ENCODE assay signal across 1 cellular context in genomic region chr6:35731736-35732532, GRCh38.
A peak's percentile ranks its signal among the peaks of the same experiment; 100 is the strongest.
TF ChIP-seq lines count a peak whose summit lies in the region.

No MANE protein-coding gene starts in this region.

TF ChIP-seq in HepG2, 621 proteins besides CTCF, POLR2A, EP300 and RAD21 (continued from another document and continues in another):
- TF ChIP-seq ZNF12 (CRISPR knock-in tag; IDR thresholded peaks at IDR 0.05) (0 out of 2 replicates have a peak, but pooled peaks have one; percentile 57), ZNF503 (CRISPR knock-in tag; IDR thresholded peaks at IDR 0.05) (0 out of 2 replicates have a peak, but pooled peaks have one; percentile 20), ZNF605 (CRISPR knock-in tag; IDR thresholded peaks at IDR 0.05) (no peak), AKNA (CRISPR knock-in tag; IDR thresholded peaks at IDR 0.05; ENCODE audit: borderline replicate concordance) (no peak), KDM2A (CRISPR knock-in tag; IDR thresholded peaks at IDR 0.05; ENCODE audit: borderline replicate concordance, low read depth) (peak; percentile 91), ZNF292 (CRISPR knock-in tag; IDR thresholded peaks at IDR 0.05; ENCODE audit: borderline replicate concordance, low read depth) (peak; percentile 91), CSRNP1 (CRISPR knock-in tag; IDR thresholded peaks at IDR 0.05) (peak; percentile 49; the same call in 1 of the 2 replicates), ATRX (CRISPR knock-in tag; IDR thresholded peaks at IDR 0.05; ENCODE audit: borderline replicate concordance) (no peak), RNF219 (CRISPR knock-in tag; IDR thresholded peaks at IDR 0.05) (0 out of 2 replicates have a peak, but pooled peaks have one; percentile 49), ZNF331 (CRISPR knock-in tag; IDR thresholded peaks at IDR 0.05) (0 out of 2 replicates have a peak, but pooled peaks have one; percentile 11), ARNT (IDR thresholded peaks at IDR 0.05) (no peak), TBL1XR1 (IDR thresholded peaks at IDR 0.05; ENCODE audit: borderline replicate concordance, low read length, partially characterized antibody) (no peak), HNF1A (IDR thresholded peaks at IDR 0.05; ENCODE audit: low read depth) (no peak; the same call in 1 of the 2 replicates), HNF1A (CRISPR knock-in tag; IDR thresholded peaks at IDR 0.05; ENCODE audit: borderline replicate concordance) (peak; percentile 75), MIER2 (CRISPR knock-in tag; IDR thresholded peaks at IDR 0.05) (peak; percentile 2; the same call in 1 of the 2 replicates), KAT7 (CRISPR knock-in tag; IDR thresholded peaks at IDR 0.05; ENCODE audit: borderline replicate concordance) (0 out of 2 replicates have a peak, but pooled peaks have one; percentile 29), MAFF (IDR thresholded peaks at IDR 0.05; ENCODE audit: low read depth, low read length) (no peak), BRCA1 (CRISPR knock-in tag; IDR thresholded peaks at IDR 0.05) (no peak), ZBTB43 (CRISPR knock-in tag; conservative IDR thresholded peaks at IDR 0.05) (peak; percentile 41), CHCHD3 (CRISPR knock-in tag; IDR thresholded peaks at IDR 0.05) (no peak), ZNF879 (CRISPR knock-in tag; IDR thresholded peaks at IDR 0.05) (no peak), ZBTB10 (CRISPR knock-in tag; IDR thresholded peaks at IDR 0.05; ENCODE audit: borderline replicate concordance) (peak; percentile 94), ZNF230 (CRISPR knock-in tag; IDR thresholded peaks at IDR 0.05) (no peak; the same call in 1 of the 2 replicates), MXI1 (IDR thresholded peaks at IDR 0.05; ENCODE audit: borderline replicate concordance, low read depth, low read length) (peak; percentile 85), ETS1 (CRISPR knock-in tag; IDR thresholded peaks at IDR 0.05) (no peak), KMT2A (CRISPR knock-in tag; IDR thresholded peaks at IDR 0.05) (peak; percentile 32)
- TF ChIP-seq, protein P1, sequence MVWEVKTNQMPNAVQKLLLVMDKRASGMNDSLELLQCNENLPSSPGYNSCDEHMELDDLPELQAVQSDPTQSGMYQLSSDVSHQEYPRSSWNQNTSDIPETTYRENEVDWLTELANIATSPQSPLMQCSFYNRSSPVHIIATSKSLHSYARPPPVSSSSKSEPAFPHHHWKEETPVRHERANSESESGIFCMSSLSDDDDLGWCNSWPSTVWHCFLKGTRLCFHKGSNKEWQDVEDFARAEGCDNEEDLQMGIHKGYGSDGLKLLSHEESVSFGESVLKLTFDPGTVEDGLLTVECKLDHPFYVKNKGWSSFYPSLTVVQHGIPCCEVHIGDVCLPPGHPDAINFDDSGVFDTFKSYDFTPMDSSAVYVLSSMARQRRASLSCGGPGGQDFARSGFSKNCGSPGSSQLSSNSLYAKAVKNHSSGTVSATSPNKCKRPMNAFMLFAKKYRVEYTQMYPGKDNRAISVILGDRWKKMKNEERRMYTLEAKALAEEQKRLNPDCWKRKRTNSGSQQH (CRISPR knock-in tag; IDR thresholded peaks at IDR 0.05; ENCODE audit: low read depth), result no peak
- TF ChIP-seq, protein P2, sequence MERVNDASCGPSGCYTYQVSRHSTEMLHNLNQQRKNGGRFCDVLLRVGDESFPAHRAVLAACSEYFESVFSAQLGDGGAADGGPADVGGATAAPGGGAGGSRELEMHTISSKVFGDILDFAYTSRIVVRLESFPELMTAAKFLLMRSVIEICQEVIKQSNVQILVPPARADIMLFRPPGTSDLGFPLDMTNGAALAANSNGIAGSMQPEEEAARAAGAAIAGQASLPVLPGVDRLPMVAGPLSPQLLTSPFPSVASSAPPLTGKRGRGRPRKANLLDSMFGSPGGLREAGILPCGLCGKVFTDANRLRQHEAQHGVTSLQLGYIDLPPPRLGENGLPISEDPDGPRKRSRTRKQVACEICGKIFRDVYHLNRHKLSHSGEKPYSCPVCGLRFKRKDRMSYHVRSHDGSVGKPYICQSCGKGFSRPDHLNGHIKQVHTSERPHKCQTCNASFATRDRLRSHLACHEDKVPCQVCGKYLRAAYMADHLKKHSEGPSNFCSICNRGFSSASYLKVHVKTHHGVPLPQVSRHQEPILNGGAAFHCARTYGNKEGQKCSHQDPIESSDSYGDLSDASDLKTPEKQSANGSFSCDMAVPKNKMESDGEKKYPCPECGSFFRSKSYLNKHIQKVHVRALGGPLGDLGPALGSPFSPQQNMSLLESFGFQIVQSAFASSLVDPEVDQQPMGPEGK (CRISPR knock-in tag; IDR thresholded peaks at IDR 0.05), result peak; percentile 98
